ENCODE assay signal across 8 cellular contexts in the genomic region with DNA sequence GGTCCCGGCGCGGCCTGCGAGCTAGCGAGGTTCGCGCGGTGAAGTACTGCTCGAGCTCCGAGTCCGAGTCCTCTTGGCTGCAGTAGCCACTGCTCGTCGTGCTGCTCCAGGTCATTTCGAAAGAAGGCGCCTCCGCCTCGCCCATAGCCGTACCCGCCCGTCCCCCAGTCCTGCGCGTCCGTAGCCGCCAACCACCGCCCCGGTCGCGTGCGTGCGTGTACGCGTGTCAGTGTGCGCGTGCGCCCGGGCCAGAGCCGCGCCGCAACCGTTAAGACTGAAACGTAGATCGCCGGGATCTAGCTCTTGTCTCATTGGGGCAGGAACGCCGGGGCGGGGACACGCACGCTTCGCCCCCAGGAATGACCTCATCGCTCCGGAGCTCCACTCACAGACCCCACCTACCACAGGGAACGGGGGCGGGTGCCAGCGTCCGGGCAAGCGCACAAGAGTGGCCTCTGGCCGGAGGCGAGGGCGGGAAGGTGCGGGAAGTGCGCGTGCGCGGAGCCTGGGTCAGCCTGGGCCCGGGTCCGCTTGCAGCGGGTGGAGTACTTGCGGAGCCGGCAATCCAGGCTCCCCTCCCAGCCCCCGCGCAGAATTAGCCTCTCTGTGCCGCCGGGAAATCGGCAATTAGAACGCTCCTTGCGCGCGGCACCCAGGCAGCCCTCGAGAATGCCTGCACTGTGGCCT. TPM values are rescaled to one million over a fixed set of nuclear protein-coding genes. Genes with fewer than 3 reads are reported as not detected.
DNase-seq lines count a peak whose midpoint lies in the region; ATAC-seq and TF ChIP-seq lines count a peak whose summit lies in the region.

No MANE protein-coding gene starts in this region.

- no TSS peak for BruUV-seq in mammary epithelial cell (replicated peaks; lab: Mats Ljungman, UMichigan)

- H3K27ac Mint-ChIP-seq in immature natural killer cell = peak overlapping the region; percentile 93 to 99 (median 97)

- H3K4me2 ChIP-seq in mammary epithelial cell (ENCODE audit: insufficient read depth, low read depth, low read length) (peak overlapping the region; percentile 96), smooth muscle cell (peak overlapping the region; percentile 89)

- in situ Hi-C loops in mammary epithelial cell (cut with MboI; ENCODE audit: low sequenced_read_pairs in 2 of 2) = no loop called here

- H3K27ac ChIP-seq in AG04450 (ENCODE audit: low read depth, low read length) (peak overlapping the region; percentile 96), WERI-Rb-1 (peak overlapping the region; percentile 93), mammary epithelial cell (ENCODE audit: insufficient read depth, low read depth, low read length) (peak overlapping the region; percentile 88), smooth muscle cell (ENCODE audit: low read depth) (peak overlapping the region; percentile 93)

- H3F3A ChIP-seq in smooth muscle cell (ENCODE audit: low read depth) = peaks cover 17% of the 10 kb centered on the region

- TF ChIP-seq CTCF in AG04450 (IDR thresholded peaks at IDR 0.05; ENCODE audit: low read depth, low read length) (no peak), WERI-Rb-1 (IDR thresholded peaks at IDR 0.05; ENCODE audit: low read depth, low read length) (no peak), mammary epithelial cell (conservative IDR thresholded peaks at IDR 0.05 in 1 of 2, IDR thresholded peaks at IDR 0.05 in 1 of 2; ENCODE audit: extremely low read depth in 1 of 2, insufficient read depth in 1 of 2, low read depth in 1 of 2, low read length in 2 of 2) (no peak), smooth muscle cell (IDR thresholded peaks at IDR 0.05; ENCODE audit: borderline replicate concordance, insufficient read depth, poor library complexity, severe bottlenecking) (no peak)

- peaks cover 16 to 38% (median 31%) of the 10 kb centered on the region in 3 donors for H3K27me3 Mint-ChIP-seq in immature natural killer cell (ENCODE audit: low read depth in 3 of 3)

- POLR2A ChIA-PET in AG04450 (lab: Yijun Ruan, JAX) = interaction anchor here (0.6 to 2.4 kb wide), 14 partner anchors 9 to 1675 kb away, joined by 3 to 22 read pairs (median 4); partner anchors contain the start of genes CYB561D2, HYAL3, NAA80 and NPRL2

- H3K4me3 ChIP-seq in AG04450 (ENCODE audit: low read depth, low read length) (peak overlapping the region; percentile 98), WERI-Rb-1 (ENCODE audit: low read depth, low read length) (peak overlapping the region; percentile 79), mammary epithelial cell (replicated peaks in 1 of 3; ENCODE audit: insufficient read depth in 1 of 3, low read depth in 2 of 3, low read length in 3 of 3) (peak overlapping the region; percentile 71 to 87 (median 74)), smooth muscle cell (peak overlapping the region; percentile 79)

- dilution Hi-C loops in mammary epithelial cell (cut with HindIII; ENCODE audit: low sequenced_read_pairs) = no loop called here

- H3K79me2 ChIP-seq in mammary epithelial cell (ENCODE audit: insufficient read depth, low read length) = peaks cover 47% of the 10 kb centered on the region
- H3K79me2 ChIP-seq in smooth muscle cell (ENCODE audit: low read depth) = peaks cover 46% of the 10 kb centered on the region

- H4K20me1 ChIP-seq in mammary epithelial cell (ENCODE audit: insufficient read depth, low read length) (no peaks in the 10 kb centered on the region), smooth muscle cell (ENCODE audit: low read depth) (peaks cover 40% of the 10 kb centered on the region)

- H3K27me3 ChIP-seq in AG04450 (ENCODE audit: control insufficient read depth, insufficient read depth, low read length) (no peaks in the 10 kb centered on the region), WERI-Rb-1 (ENCODE audit: insufficient read depth, low read depth, severe bottlenecking) (no peaks in the 10 kb centered on the region), mammary epithelial cell (ENCODE audit: insufficient read depth, low read length) (no peaks in the 10 kb centered on the region), smooth muscle cell (ENCODE audit: low read depth) (peaks cover 19% of the 10 kb centered on the region)

- intact Hi-C loops in mammary epithelial cell (cut with micrococcal nuclease) = loop anchor here (2.0 kb wide), 1 partner anchor 45 kb away; the partner anchor contains the start of gene IFRD2

- H3K4me1 Mint-ChIP-seq in immature natural killer cell = peaks cover 70 to 74% of the 10 kb centered on the region in 2 donors

- H3K4me1 ChIP-seq in mammary epithelial cell (ENCODE audit: insufficient read depth, low read length) (peaks cover 36% of the 10 kb centered on the region), smooth muscle cell (ENCODE audit: low read depth) (peaks cover 43% of the 10 kb centered on the region)

- H3K9me3 Mint-ChIP-seq in immature natural killer cell = no peaks in the 10 kb centered on the region

- no peaks in the 10 kb centered on the region; the same call in 1 of the 2 replicates for H3K9me3 ChIP-seq in AG04450 (ENCODE audit: control insufficient read depth, insufficient read depth, low read length)
- no peaks in the 10 kb centered on the region for H3K9me3 ChIP-seq in WERI-Rb-1 (ENCODE audit: severe bottlenecking)
- H3K9me3 ChIP-seq in mammary epithelial cell (replicated peaks; ENCODE audit: insufficient read depth, low read length) = no peaks in the 10 kb centered on the region
- no peaks in the 10 kb centered on the region for H3K9me3 ChIP-seq in smooth muscle cell (replicated peaks; ENCODE audit: low read depth)

- WGBS in mammary epithelial cell (ENCODE audit: low coverage, missing lambda C conversion rate) = 9% methylated on average over 6 of the region's 79 CpGs
- under 1% methylated on average over 60 of the region's 79 CpGs for WGBS in smooth muscle cell (ENCODE audit: low lambda C conversion rate)

- H2AFZ ChIP-seq in mammary epithelial cell (ENCODE audit: low read depth, low read length) (peak overlapping the region; percentile 92), smooth muscle cell (ENCODE audit: low read depth) (peak overlapping the region; percentile 96)

- DNase-seq in AG04450 (ENCODE audit: low read depth, low spot score) = peak; percentile 99
- DNase-seq in NCI-H2196 treated with DMSO at 0.1 percent for 48 hours (lab: John Stamatoyannopoulos, UW; ENCODE audit: unreplicated experiment) = peak; percentile 89
- peak; percentile 100 for DNase-seq in WERI-Rb-1
- peak; percentile 99 for DNase-seq in mammary epithelial cell
- DNase-seq in immature natural killer cell = peak; percentile 93 to 94 (median 93)
- peak; percentile 94 for DNase-seq in smooth muscle cell (lab: John Stamatoyannopoulos, UW; ENCODE audit: unreplicated experiment)

- peaks cover 13 to 22% (median 15%) of the 10 kb centered on the region in 3 donors for H3K36me3 Mint-ChIP-seq in immature natural killer cell

- H3K4me3 Mint-ChIP-seq in immature natural killer cell = peak overlapping the region; percentile 90 to 99 (median 98)

- ATAC-seq in GM18907 (IDR thresholded peaks at IDR 0.05; ENCODE audit: unreplicated experiment) (peak; percentile 77), HG03139 (IDR thresholded peaks at IDR 0.05; ENCODE audit: unreplicated experiment) (peak; percentile 75)

- H3K9ac ChIP-seq in mammary epithelial cell (ENCODE audit: insufficient read depth, low read length) (peak overlapping the region; percentile 96), smooth muscle cell (ENCODE audit: low read depth) (peak overlapping the region; percentile 94)

- CTCF ChIA-PET in AG04450 (lab: Charles Lee) = interaction anchor here (0.5 to 2.4 kb wide), 6 partner anchors 11 to 501 kb away, joined by 3 to 15 read pairs (median 6); no protein-coding TSS in a partner anchor
- CTCF ChIA-PET in mammary epithelial cell (lab: Charles Lee; ENCODE audit: low non-redundant PET) = interaction anchor here (0.6 to 1.2 kb wide), 3 partner anchors 10 to 91 kb away, joined by 4 to 8 read pairs (median 7); no protein-coding TSS in a partner anchor

- H3K36me3 ChIP-seq in WERI-Rb-1 (peaks cover 39% of the 10 kb centered on the region), mammary epithelial cell (ENCODE audit: insufficient read depth, low read length) (no peaks in the 10 kb centered on the region), smooth muscle cell (ENCODE audit: low read depth) (no peaks in the 10 kb centered on the region)

RNA-seq across cellular contexts. Expression of gene RASSF1, which starts 3.3 kb away (rescaled TPM):
- 25.1 and 26.5 TPM in 2 replicates for polyA plus RNA-seq in AG04450 (2011; rRNA removed)
- 10.8 and 13.7 TPM in 2 replicates for polyA minus RNA-seq in AG04450 (2011; rRNA and poly(A)+ RNA removed)
- 10 to 100 TPM in 1 of 2 donors, 1 to 10 TPM in 1; 9.2 to 23.3 TPM for total RNA-seq in mammary epithelial cell
- 29.2 TPM for polyA plus RNA-seq in mammary epithelial cell
- polyA minus RNA-seq in mammary epithelial cell = 3.3 TPM
- 100 to 1,000 TPM; 172 to 253 (median 187) TPM for polyA plus RNA-seq in immature natural killer cell
- total RNA-seq in smooth muscle cell = 25.3 and 27.6 TPM in 2 replicates
- 58.5 and 62.2 TPM in 2 replicates for polyA plus RNA-seq in smooth muscle cell

RNA-seq across cellular contexts. Expression of gene ZMYND10, which starts 8.2 kb away (rescaled TPM):
- polyA plus RNA-seq in AG04450 (2011; rRNA removed) (0.87 and 1.1 TPM in 2 replicates), mammary epithelial cell (0.33 TPM), immature natural killer cell (1 to 10 TPM; 2.3 to 3.7 (median 3.6) TPM), smooth muscle cell (0.21 and 1.7 TPM in 2 replicates)
- polyA minus RNA-seq in AG04450 (2011; rRNA and poly(A)+ RNA removed) = 1.7 and 2.0 TPM in 2 replicates
- total RNA-seq in mammary epithelial cell (under 1 TPM; 0.33 to 0.52 TPM), smooth muscle cell (0.27 and 1.4 TPM in 2 replicates)
- polyA minus RNA-seq in mammary epithelial cell = not detected

RNA-seq across cellular contexts. Expression of gene TUSC2, which starts 9.3 kb away (rescaled TPM):
- polyA plus RNA-seq in AG04450 (2011; rRNA removed) = 25.3 and 28.1 TPM in 2 replicates
- polyA minus RNA-seq in AG04450 (2011; rRNA and poly(A)+ RNA removed) = 12.1 and 16.6 TPM in 2 replicates
- total RNA-seq in mammary epithelial cell = 10 to 100 TPM; 22.0 to 22.4 TPM
- polyA plus RNA-seq in mammary epithelial cell = 34.4 TPM
- polyA minus RNA-seq in mammary epithelial cell = 27.6 TPM
- 10 to 100 TPM; 42.9 to 70.4 (median 68.4) TPM for polyA plus RNA-seq in immature natural killer cell
- total RNA-seq in smooth muscle cell = 25.1 and 28.8 TPM in 2 replicates
- polyA plus RNA-seq in smooth muscle cell = 53.4 and 57.5 TPM in 2 replicates

RNA-seq across cellular contexts. Expression of gene NPRL2, which starts 13.3 kb away (rescaled TPM):
- polyA plus RNA-seq in AG04450 (2011; rRNA removed) (25.6 and 30.2 TPM in 2 replicates), mammary epithelial cell (34.8 TPM), immature natural killer cell (100 to 1,000 TPM in 2 of 3 donors, 10 to 100 TPM in 1; 77.5 to 104 (median 101) TPM), smooth muscle cell (29.3 and 39.7 TPM in 2 replicates)
- 23.7 and 34.8 TPM in 2 replicates for polyA minus RNA-seq in AG04450 (2011; rRNA and poly(A)+ RNA removed)
- total RNA-seq in mammary epithelial cell (10 to 100 TPM; 15.6 to 17.7 TPM), smooth muscle cell (18.0 and 25.1 TPM in 2 replicates)
- polyA minus RNA-seq in mammary epithelial cell = 28.7 TPM

RNA-seq across cellular contexts. Expression of gene CYB561D2, which starts 13.3 kb away (rescaled TPM):
- polyA plus RNA-seq in AG04450 (2011; rRNA removed) (14.5 and 19.7 TPM in 2 replicates), mammary epithelial cell (24.4 TPM), immature natural killer cell (100 to 1,000 TPM; 120 to 158 (median 131) TPM), smooth muscle cell (22.6 and 30.7 TPM in 2 replicates)
- polyA minus RNA-seq in AG04450 (2011; rRNA and poly(A)+ RNA removed) = 10.0 and 12.8 TPM in 2 replicates
- total RNA-seq in mammary epithelial cell (10 to 100 TPM; 10.0 to 11.9 TPM), smooth muscle cell (15.1 and 21.6 TPM in 2 replicates)
- 8.0 TPM for polyA minus RNA-seq in mammary epithelial cell

Comparison
In these comparisons a context has a peak if more than half of its experiments do, and no peak if none do; other contexts are left out.
1. Peak in every context shown above with its lines: DNase-seq, ATAC-seq, H3K4me3 ChIP-seq and H3K27ac ChIP-seq.